24 cellular contexts compared by ENCODE assay signal in genomic region chr11:130533871-130534270, GRCh38.
"Had no signal": no experiment of that assay in that cellular context is flagged by ENCODE, and none has a peak within 500 bp of the region (broad histone marks: within the 10 kb centered on the region; RNA-seq: fewer than 3 reads in every experiment).

No MANE protein-coding gene starts in this region.

- H3K27me3 ChIP-seq: esophagus muscularis mucosa, gastrocnemius medialis, heart left ventricle, hepatocyte, sigmoid colon, stomach, tibial artery had no signal

- H3K4me3 ChIP-seq: coronary artery, esophagus muscularis mucosa, gastrocnemius medialis, heart left ventricle, hepatocyte, lung, mucosa of descending colon, psoas muscle, sigmoid colon, stomach, tibial artery had no signal

- H3K36me3 ChIP-seq: esophagus muscularis mucosa, gastrocnemius medialis, heart left ventricle, sigmoid colon, stomach, tibial artery had no signal

- DNase-seq: dermis blood vessel endothelial cell; effector memory CD4-positive, alpha-beta T cell; gastrocnemius medialis; heart left ventricle; kidney; mesenchymal stem cell; mucosa of descending colon; naive B cell; nucleus accumbens; psoas muscle; right cardiac atrium; sigmoid colon; stimulated activated CD4-positive, alpha-beta T cell treated with anti-CD3 and anti-CD28 coated beads, Interleukin-2, amount 100 ng/mL, for 24 hours; stimulated activated CD4-positive, alpha-beta T cell treated with anti-CD3 and anti-CD28 coated beads, Interleukin-4, amount 100 ng/mL, for 24 hours; stimulated activated naive CD4-positive, alpha-beta T cell treated with Interleukin-2 at 50 U/mL for 16 hours; stomach; tibial artery had no signal

- H3K4me1 ChIP-seq: gastrocnemius medialis, psoas muscle, tibial artery had no signal

- ATAC-seq: gastrocnemius medialis; heart left ventricle; left lobe of liver; mucosa of descending colon; natural killer cell treated with Interleukin-12 subunit alpha and Interleukin-12 subunit beta and Interleukin-15 and Interleukin-18, amount 100 ng/mL, for 72 hours; psoas muscle; right cardiac atrium; stimulated activated effector memory CD8-positive, alpha-beta T cell treated with anti-CD3 and anti-CD28 coated beads, Interleukin-12 subunit alpha, Interleukin-12 subunit beta, amount 100 ng/mL, for 72 hours had no signal

- H3K9me3 ChIP-seq: esophagus muscularis mucosa, gastrocnemius medialis, heart left ventricle, mucosa of descending colon, psoas muscle, sigmoid colon, stomach, tibial artery had no signal

- H3K27ac ChIP-seq: coronary artery, esophagus muscularis mucosa, gastrocnemius medialis, heart left ventricle, hepatocyte, psoas muscle, sigmoid colon, stomach, tibial artery had no signal
